In the genomic region with DNA sequence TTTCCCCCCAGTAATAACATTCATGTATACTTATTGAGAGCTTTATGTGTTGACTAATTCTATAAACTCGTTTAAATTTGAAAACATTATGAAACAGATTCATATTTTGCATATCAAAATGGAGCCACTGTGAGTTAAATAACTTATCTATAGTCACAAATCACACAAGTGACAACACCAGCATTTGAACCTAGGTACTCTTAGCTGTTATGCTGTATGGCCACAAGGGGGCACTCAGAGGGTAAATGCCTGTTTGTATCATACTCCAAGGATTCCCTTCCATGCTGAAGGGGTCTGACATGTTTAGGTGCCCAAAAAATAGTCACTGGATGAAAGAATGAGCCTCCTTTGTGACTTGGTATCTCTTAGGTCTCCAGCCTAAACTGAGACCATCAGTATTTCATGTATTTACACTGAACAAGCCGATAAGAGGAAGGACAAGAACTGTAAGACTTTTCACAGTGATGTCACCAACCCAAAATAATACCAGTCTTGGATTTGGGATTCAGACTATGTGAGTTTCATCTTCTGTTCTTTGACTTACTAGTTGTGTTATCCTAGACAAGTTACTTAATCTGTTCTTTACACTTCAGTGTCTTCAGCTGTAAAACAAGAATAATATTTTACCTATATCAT, we compare ENCODE assay signal across 8 cellular contexts. TPM values are rescaled to one million over a fixed set of nuclear protein-coding genes. Genes with fewer than 3 reads are reported as not detected.
A peak's percentile ranks its signal among the peaks of the same experiment; 100 is the strongest.
DNase-seq lines count a peak whose midpoint lies in the region; ATAC-seq and TF ChIP-seq lines count a peak whose summit lies in the region.

No MANE protein-coding gene starts in this region.

- H3K4me1 ChIP-seq in sigmoid colon, result no peaks in the 10 kb centered on the region

- intact Hi-C loops in left cardiac atrium (cut with DNase I) (loop anchor here in 1 of 2 donors (2.0 kb wide), 1 partner anchor 332 kb away; a partner anchor contains a TSS), sigmoid colon (cut with DNase I) (loop anchor here (2.0 kb wide), 1 partner anchor 332 kb away; a partner anchor contains a TSS)

- H3K36me3 ChIP-seq in sigmoid colon, result no peaks in the 10 kb centered on the region

- no peak for TF ChIP-seq POLR2A in sigmoid colon (IDR thresholded peaks at IDR 0.05)

- H3K9me3 ChIP-seq in sigmoid colon, result no peaks in the 10 kb centered on the region

- H3K27ac ChIP-seq in sigmoid colon, result no peak overlapping the region

- WGBS in sigmoid colon, 2 donors, result 33 to 44% methylated on average over 2 of the region's 2 CpGs

- peak; percentile 72 for TF ChIP-seq CTCF in GM10266 (IDR thresholded peaks at IDR 0.05; ENCODE audit: control insufficient read depth, insufficient read depth, low read depth, missing control alignments)
- peak in 3 of 4 experiments; percentile 45 to 71 (median 64) for TF ChIP-seq CTCF in sigmoid colon (IDR thresholded peaks at IDR 0.05)

- H3K27me3 ChIP-seq in sigmoid colon, result no peaks in the 10 kb centered on the region

- ATAC-seq in HG02759 (IDR thresholded peaks at IDR 0.05; ENCODE audit: unreplicated experiment), result peak; percentile 78
- peak in 1 of 2 donors; percentile 47 for ATAC-seq in left cardiac atrium

- H3K4me3 ChIP-seq in sigmoid colon, result no peak overlapping the region

- no peak for TF ChIP-seq EP300 in sigmoid colon (IDR thresholded peaks at IDR 0.05)

- DNase-seq in ACHN (peak; percentile 50), GM10266 (ENCODE audit: extremely low spot score) (peak; percentile 60), NCI-H69 (lab: John Stamatoyannopoulos, UW) (peak; percentile 54), left cardiac atrium (peak; percentile 32), sigmoid colon (no peak), cortex of kidney (lab: John Stamatoyannopoulos, UW) (no peak)
- DNase-seq in activated gamma-delta T cell treated with anti-CD3 and anti-CD28 coated beads, Interleukin-2, amount 50 U/mL, for 16 hours (ENCODE audit: low read depth), result peak; percentile 7

- in situ Hi-C loops in ACHN (cut with HindIII; ENCODE audit: low pct_ligation_motif_present, low pct_unique_long_range_greater_than_20kb, low sequenced_read_pairs), result no loop called here

RNA-seq across cellular contexts. Expression of a gene that starts 12.2 kb away (rescaled TPM):
- total RNA-seq in left cardiac atrium (not detected), sigmoid colon (not detected)
- polyA plus RNA-seq in sigmoid colon, result not detected

RNA-seq across cellular contexts. Expression of a gene that starts 27.2 kb away (rescaled TPM):
- total RNA-seq in left cardiac atrium, result not detected
- not detected for total RNA-seq in sigmoid colon
- not detected for polyA plus RNA-seq in sigmoid colon

RNA-seq across cellular contexts. Expression of a gene that starts 33.5 kb away (rescaled TPM):
- total RNA-seq in left cardiac atrium, result under 1 TPM; 0.13 to 0.15 TPM
- total RNA-seq in sigmoid colon, result 1 to 10 TPM in 2 of 4 donors, under 1 TPM in 1, not detected in 1; 0.71 to 1.2 (median 1.1) TPM
- polyA plus RNA-seq in sigmoid colon, result not detected

RNA-seq across cellular contexts. Expression of a gene that starts 35.0 kb away (rescaled TPM):
- total RNA-seq in left cardiac atrium, result not detected
- 1 to 10 TPM in 1 of 4 donors, not detected in 3; 2.2 TPM for total RNA-seq in sigmoid colon
- polyA plus RNA-seq in sigmoid colon, result not detected

RNA-seq across cellular contexts. Expression of a gene that starts 40.2 kb away (rescaled TPM):
- total RNA-seq in left cardiac atrium, result under 1 TPM; 0.12 to 0.16 TPM
- total RNA-seq in sigmoid colon, result 1 to 10 TPM in 1 of 4 donors, under 1 TPM in 3; 0.36 to 1.7 (median 0.60) TPM
- under 1 TPM in 1 of 3 donors, not detected in 2; 0.34 TPM for polyA plus RNA-seq in sigmoid colon

Comparison
In these comparisons a context has a peak if more than half of its experiments do, and no peak if none do; other contexts are left out.
1. DNase-seq: peak in ACHN (single experiment), GM10266 (single experiment), NCI-H69 (single experiment), activated gamma-delta T cell treated with anti-CD3 and anti-CD28 coated beads, Interleukin-2, amount 50 U/mL, for 16 hours (single experiment) and left cardiac atrium (single experiment); none in sigmoid colon (single experiment) and cortex of kidney (single experiment).